Comparison of ENCODE assay signal across 1 cellular context in the genomic region with DNA sequence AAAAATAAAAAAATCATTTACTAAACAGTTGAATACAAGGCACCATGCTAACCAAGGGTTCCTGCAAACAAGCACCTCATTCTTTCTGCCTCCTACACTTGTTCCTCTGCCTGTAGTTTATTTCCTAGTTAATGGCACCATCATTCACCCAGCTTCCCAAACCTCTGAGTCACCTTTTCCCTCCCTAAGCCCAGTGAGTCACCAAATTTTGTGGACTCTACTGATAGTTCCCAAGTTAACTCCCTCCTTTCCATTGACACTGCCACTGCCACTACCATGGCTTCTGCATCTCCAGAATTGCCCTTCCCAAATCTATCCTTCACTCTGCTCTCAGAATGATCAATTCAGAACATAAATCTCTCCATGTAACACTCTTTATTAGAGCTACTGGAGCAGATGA.
TF ChIP-seq lines count a peak whose summit lies in the region.

No MANE protein-coding gene starts in this region.

TF ChIP-seq in endothelial cell of umbilical vein, 7 proteins besides CTCF, POLR2A, EP300 and RAD21:
- no peak for TF ChIP-seq MAX (IDR thresholded peaks at IDR 0.05; ENCODE audit: insufficient read depth, insufficient read length)
- no peak for TF ChIP-seq EZH2 (IDR thresholded peaks at IDR 0.05; ENCODE audit: borderline replicate concordance, low read depth, low read length, severe bottlenecking)
- no peak for TF ChIP-seq MYC (IDR thresholded peaks at IDR 0.05; ENCODE audit: low read depth, low read length)
- TF ChIP-seq FOS (IDR thresholded peaks at IDR 0.05; ENCODE audit: borderline replicate concordance, insufficient read depth, low read length) = peak; percentile 75
- no peak for TF ChIP-seq POLR2AphosphoS5 (IDR thresholded peaks at IDR 0.05; ENCODE audit: insufficient read depth, low read depth, low read length)
- no peak for TF ChIP-seq GATA2 (IDR thresholded peaks at IDR 0.05; ENCODE audit: insufficient read depth, insufficient read length, low read depth, low read length)
- peak; percentile 72 for TF ChIP-seq JUN (IDR thresholded peaks at IDR 0.05; ENCODE audit: borderline replicate concordance, insufficient read depth, insufficient read length, low read depth)
